Comparison of ENCODE assay signal across 9 cellular contexts in the genomic region with DNA sequence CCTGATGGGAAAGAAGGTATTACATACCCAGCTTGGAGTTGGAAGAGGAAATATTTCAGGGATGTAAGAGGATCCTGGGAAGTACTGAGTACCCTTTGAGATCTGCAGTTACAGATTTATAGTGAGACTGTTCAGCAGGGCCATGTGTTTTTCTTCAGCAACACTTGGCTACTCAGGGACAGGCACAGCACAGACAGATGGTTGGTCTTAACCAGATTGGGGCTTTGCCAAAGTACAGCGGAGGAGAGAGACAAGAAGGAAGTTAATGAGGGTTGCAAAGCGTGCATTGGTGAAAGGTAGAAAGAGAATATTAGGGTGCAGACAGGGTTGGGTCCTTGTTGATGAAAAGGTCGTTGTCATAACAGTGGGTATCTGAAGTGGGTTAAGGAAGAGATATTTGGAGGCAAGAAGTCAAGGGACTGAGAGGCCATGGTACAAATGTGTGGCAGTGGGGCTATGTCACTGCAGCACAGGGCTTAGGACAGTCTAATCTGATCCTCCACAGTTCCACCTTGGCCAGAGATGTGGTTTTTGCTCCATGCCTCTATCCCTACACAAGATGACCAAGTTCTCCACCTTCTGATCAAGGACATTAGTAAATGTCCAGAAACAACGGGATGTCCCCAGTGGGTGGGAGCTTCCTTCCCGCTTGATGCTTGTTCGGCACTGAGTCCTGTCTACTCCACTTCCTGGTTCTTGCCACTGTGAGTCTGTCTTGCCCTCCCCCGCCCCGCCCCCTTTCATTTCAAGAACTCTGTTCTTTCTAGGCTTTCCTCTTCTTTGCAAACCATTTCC. TPM values are rescaled to one million over a fixed set of nuclear protein-coding genes. Genes with fewer than 3 reads are reported as not detected.
DNase-seq lines count a peak whose midpoint lies in the region; ATAC-seq lines count a peak whose summit lies in the region.
"Had no signal": no experiment of that assay in that cellular context is flagged by ENCODE, and none has a peak within 500 bp of the region (broad histone marks: within the 10 kb centered on the region; RNA-seq: fewer than 3 reads in every experiment).

No MANE protein-coding gene starts in this region.

- H3K27ac ChIP-seq in GM23248 (no peak overlapping the region), duodenal mucosa (ENCODE audit: low read depth, low read length) (no peak overlapping the region)
- H3K27ac ChIP-seq: SJSA1 had no signal

- DNase-seq in GM23248 (no peak), hippocampal formation (lab: John Stamatoyannopoulos, UW) (no peak), NCI-H2227 treated with DMSO at 0.1 percent for 48 hours (lab: John Stamatoyannopoulos, UW) (no peak)
- DNase-seq in activated CD4-positive, CD25-positive, alpha-beta regulatory T cell (lab: John Stamatoyannopoulos, UW): peak; percentile 7 to 57 (median 30)
- peak; percentile 56 for DNase-seq in stimulated activated CD4-positive, alpha-beta T cell treated with anti-CD3 and anti-CD28 coated beads, Interleukin-2, amount 100 ng/mL, for 4 hours (ENCODE audit: low read depth)

- no peaks in the 10 kb centered on the region for H4K20me1 ChIP-seq in GM23248 (ENCODE audit: insufficient read depth)

- no peaks in the 10 kb centered on the region for H3K9me3 ChIP-seq in GM23248 (ENCODE audit: low read depth)
- H3K9me3 ChIP-seq in duodenal mucosa (ENCODE audit: control insufficient read depth in 1 of 2, low read length in 2 of 2): no peaks in the 10 kb centered on the region
- H3K9me3 ChIP-seq: SJSA1 had no signal

- in situ Hi-C loops in GM23248 (cut with MboI): loop anchor here (25.0 kb wide), 1 partner anchor 540 kb away; no protein-coding TSS in a partner anchor

- ATAC-seq in HG02884 (IDR thresholded peaks at IDR 0.05; ENCODE audit: unreplicated experiment) (no peak), HG03439 (IDR thresholded peaks at IDR 0.05; ENCODE audit: unreplicated experiment) (no peak)

- WGBS in GM23248 (ENCODE audit: low coverage in 1 of 2, low lambda C conversion rate in 2 of 2, missing lambda C conversion rate in 2 of 2), 2 experiments: 34 to 41% methylated on average over 8 of the region's 8 CpGs

- H3K36me3 ChIP-seq in GM23248 (ENCODE audit: low read depth) (no peaks in the 10 kb centered on the region), duodenal mucosa (ENCODE audit: control insufficient read depth in 1 of 2, insufficient read depth in 2 of 2, low read length in 2 of 2) (no peaks in the 10 kb centered on the region)
- H3K36me3 ChIP-seq: SJSA1 had no signal

- H3K4me3 ChIP-seq in GM23248 (no peak overlapping the region), duodenal mucosa (ENCODE audit: low read depth in 1 of 2, low read length in 2 of 2) (peak overlapping the region; percentile 56 to 65)
- H3K4me3 ChIP-seq: SJSA1 had no signal

- H3K4me1 ChIP-seq in GM23248 (ENCODE audit: insufficient read depth): no peaks in the 10 kb centered on the region
- H3K4me1 ChIP-seq in duodenal mucosa (ENCODE audit: control insufficient read depth in 1 of 2, insufficient read depth in 2 of 2, low read length in 2 of 2): peaks cover 8 to 10% of the 10 kb centered on the region in 2 donors
- H3K4me1 ChIP-seq: SJSA1 had no signal

- H3K9ac ChIP-seq in GM23248: no peak overlapping the region
- H3K9ac ChIP-seq in duodenal mucosa (ENCODE audit: low read depth in 1 of 2, low read length in 2 of 2): no peak overlapping the region

- no peaks in the 10 kb centered on the region for H3K79me2 ChIP-seq in GM23248 (ENCODE audit: insufficient read depth)

- H3K4me2 ChIP-seq in GM23248 (ENCODE audit: unreplicated experiment): no peak overlapping the region

- H3K27me3 ChIP-seq in GM23248 (replicated peaks; ENCODE audit: insufficient read depth) (no peaks in the 10 kb centered on the region), duodenal mucosa (ENCODE audit: control insufficient read depth in 1 of 2, insufficient read depth in 2 of 2, low read length in 2 of 2) (no peaks in the 10 kb centered on the region)
- H3K27me3 ChIP-seq: SJSA1 had no signal

- no peaks in the 10 kb centered on the region for H3K9me2 ChIP-seq in GM23248 (ENCODE audit: insufficient read depth)

- H3F3A ChIP-seq in GM23248 (ENCODE audit: insufficient read depth): no peaks in the 10 kb centered on the region

- peak overlapping the region; percentile 33; the same call in 1 of the 2 replicates for H2AFZ ChIP-seq in GM23248

RNA-seq across cellular contexts. Expression of a gene that starts 18.9 kb away (rescaled TPM):
- 50.9 and 218 TPM in 2 replicates for total RNA-seq in GM23248 (2014; rRNA removed; shearing (Covaris generic))
- polyA plus RNA-seq in GM23248 (2016; fragmentation: Nextera tagmentation; extraction: Ambion mirVana): 63.9 and 72.1 TPM in 2 replicates

Comparison
In these comparisons a context has a peak if more than half of its experiments do, and no peak if none do; other contexts are left out.
1. DNase-seq: peak in activated CD4-positive, CD25-positive, alpha-beta regulatory T cell (4 of 4) and stimulated activated CD4-positive, alpha-beta T cell treated with anti-CD3 and anti-CD28 coated beads, Interleukin-2, amount 100 ng/mL, for 4 hours (single experiment); none in GM23248 (single experiment), hippocampal formation (0 of 2) and NCI-H2227 treated with DMSO at 0.1 percent for 48 hours (single experiment).